ENCODE assay signal across 16 cellular contexts in genomic region chrX:71143508-71143907, GRCh38. TPM values are rescaled to one million over a fixed set of nuclear protein-coding genes. Genes with fewer than 3 reads are reported as not detected.
DNase-seq lines count a peak whose midpoint lies in the region; ATAC-seq and TF ChIP-seq lines count a peak whose summit lies in the region.
"Had no signal": no experiment of that assay in that cellular context is flagged by ENCODE, and none has a peak within 500 bp of the region (broad histone marks: within the 10 kb centered on the region; RNA-seq: fewer than 3 reads in every experiment).

No MANE protein-coding gene starts in this region.

- peaks cover 6% of the 10 kb centered on the region for H3K36me3 Mint-ChIP-seq in neural crest cell (ENCODE audit: low read depth)

- TF ChIP-seq CTCF in fibroblast of lung (conservative IDR thresholded peaks at IDR 0.05 in 1 of 2, IDR thresholded peaks at IDR 0.05 in 1 of 2; ENCODE audit: low read depth in 1 of 2, low read length in 2 of 2) (no peak), neural crest cell (conservative IDR thresholded peaks at IDR 0.05) (no peak), GM13977 (IDR thresholded peaks at IDR 0.05; ENCODE audit: extremely low read depth, insufficient read depth, missing control alignments) (no peak)

- no peak overlapping the region for H2AFZ ChIP-seq in fibroblast of lung (ENCODE audit: low read length)

- H4K20me1 ChIP-seq in fibroblast of lung (ENCODE audit: control insufficient read depth, extremely low read depth, insufficient read depth, low read length), result no peaks in the 10 kb centered on the region

- no peaks in the 10 kb centered on the region for H3K27me3 ChIP-seq in fibroblast of lung (ENCODE audit: control insufficient read depth, insufficient read depth, low read length)
- H3K27me3 ChIP-seq: cardiac muscle cell, foreskin keratinocyte had no signal

- H3K9ac ChIP-seq in fibroblast of lung (ENCODE audit: insufficient read depth, low read length), result no peak overlapping the region

- no peaks in the 10 kb centered on the region for H3K36me3 ChIP-seq in fibroblast of lung (ENCODE audit: control insufficient read depth, insufficient read depth, low read length)
- H3K36me3 ChIP-seq: cardiac muscle cell had no signal

- H3K4me2 ChIP-seq in fibroblast of lung (ENCODE audit: extremely low read depth, insufficient read depth, low read length), result no peak overlapping the region

- no peaks in the 10 kb centered on the region for H3K9me3 ChIP-seq in fibroblast of lung (ENCODE audit: control insufficient read depth, insufficient read depth, low read depth, low read length)

- no peaks in the 10 kb centered on the region for H3K79me2 ChIP-seq in fibroblast of lung (ENCODE audit: control insufficient read depth, insufficient read depth, low read length)

- no peaks in the 10 kb centered on the region for H3K9me3 Mint-ChIP-seq in neural crest cell
- H3K9me3 Mint-ChIP-seq: T-cell had no signal

- peak; percentile 39 for ATAC-seq in Right ventricle myocardium superior (ENCODE audit: poor library complexity)
- ATAC-seq in GM18520 (IDR thresholded peaks at IDR 0.05; ENCODE audit: unreplicated experiment), result no peak
- no peak for ATAC-seq in GM19023 (IDR thresholded peaks at IDR 0.05; ENCODE audit: unreplicated experiment)
- ATAC-seq: foreskin keratinocyte, T-cell had no signal

- DNase-seq in Right ventricle myocardium superior (peak; percentile 50), cardiac septum (ENCODE audit: low spot score) (no peak), fibroblast of lung (ENCODE audit: low read depth in 2 of 2) (peak; percentile 23 to 59), neural crest cell (ENCODE audit: low read depth, low spot score) (no peak), ureter (ENCODE audit: low spot score) (peak; percentile 55), GM13977 (ENCODE audit: low spot score) (no peak)
- DNase-seq: DMS79, foreskin keratinocyte, GOT3, NCI-H2171 treated with DMSO at 0.1 percent for 48 hours, T-cell had no signal

- intact Hi-C loops in Right ventricle myocardium superior (cut with DNase I) (no loop called here), cardiac septum (cut with DNase I) (no loop called here)

- in situ Hi-C loops in GM13977 (cut with MboI; ENCODE audit: low pct_unique_long_range_greater_than_20kb, low sequenced_read_pairs, unreplicated experiment), result no loop called here

- peaks cover 8% of the 10 kb centered on the region for H3K27me3 Mint-ChIP-seq in neural crest cell (ENCODE audit: low read depth)

- H3K27ac Mint-ChIP-seq in neural crest cell (ENCODE audit: unreplicated experiment), result no peak overlapping the region

- no peak overlapping the region for H3K27ac ChIP-seq in fibroblast of lung (ENCODE audit: insufficient read depth, low read length)
- H3K27ac ChIP-seq: cardiac muscle cell, foreskin keratinocyte had no signal

- H3K4me1 Mint-ChIP-seq in neural crest cell, result peaks cover 24% of the 10 kb centered on the region

- peaks cover 2% of the 10 kb centered on the region for H3K4me1 ChIP-seq in fibroblast of lung (ENCODE audit: control insufficient read depth, extremely low read depth, insufficient read depth, low read length)
- H3K4me1 ChIP-seq: foreskin keratinocyte had no signal

- H3K4me3 Mint-ChIP-seq in neural crest cell, result peak overlapping the region; percentile 93
- H3K4me3 Mint-ChIP-seq: T-cell had no signal

- H3K4me3 ChIP-seq in fibroblast of lung (replicated peaks in 1 of 4; ENCODE audit: control extremely low read depth in 1 of 4, insufficient read depth in 1 of 4, low read depth in 3 of 4, low read length in 4 of 4), result no peak overlapping the region
- H3K4me3 ChIP-seq: cardiac muscle cell had no signal

RNA-seq across cellular contexts. Expression of gene NLGN3, which starts 1.1 kb away (rescaled TPM):
- total RNA-seq in Right ventricle myocardium superior (0.38 TPM), cardiac septum (0.67 TPM), fibroblast of lung (0.51 and 0.83 TPM in 2 replicates), neural crest cell (29.5 and 31.5 TPM in 2 replicates), ureter (1.9 TPM)
- 0.41 and 0.71 TPM in 2 replicates for polyA plus RNA-seq in fibroblast of lung
- 0.44 and 0.63 TPM in 2 replicates for polyA plus RNA-seq in fibroblast of lung (2012)
- 0.43 and 1.9 TPM in 2 replicates for polyA minus RNA-seq in fibroblast of lung (ENCODE audit: low replicate concordance)
- total RNA-seq: foreskin keratinocyte had no signal

RNA-seq across cellular contexts. Expression of gene MED12, which starts 25.1 kb away (rescaled TPM):
- total RNA-seq in Right ventricle myocardium superior (18.3 TPM), cardiac septum (19.1 TPM), fibroblast of lung (17.5 and 33.2 TPM in 2 replicates), neural crest cell (72.5 and 76.3 TPM in 2 replicates), ureter (71.4 TPM)
- polyA plus RNA-seq in fibroblast of lung, result 6.4 and 7.2 TPM in 2 replicates
- 13.0 and 14.5 TPM in 2 replicates for polyA plus RNA-seq in fibroblast of lung (2012)
- 334 and 362 TPM in 2 replicates for polyA minus RNA-seq in fibroblast of lung (ENCODE audit: low replicate concordance)

RNA-seq across cellular contexts. Expression of gene IL2RG, which starts 32.1 kb away (rescaled TPM):
- total RNA-seq in Right ventricle myocardium superior (0.89 TPM), cardiac septum (2.3 TPM), fibroblast of lung (not detected in 2 replicates), neural crest cell (not detected in 2 replicates), ureter (5.6 TPM)
- polyA plus RNA-seq in fibroblast of lung, result not detected in 2 replicates
- polyA plus RNA-seq in fibroblast of lung (2012), result not detected in 2 replicates
- polyA minus RNA-seq in fibroblast of lung (ENCODE audit: low replicate concordance), result not detected in 2 replicates
- total RNA-seq: cardiac muscle cell had no signal
- polyA plus RNA-seq: cardiac muscle cell had no signal

RNA-seq across cellular contexts. Expression of gene CXorf65, which starts 37.0 kb away (rescaled TPM):
- total RNA-seq in Right ventricle myocardium superior (not detected), cardiac septum (not detected), fibroblast of lung (not detected in 2 replicates), neural crest cell (not detected in 2 replicates), ureter (not detected)
- polyA plus RNA-seq in fibroblast of lung, result not detected in 2 replicates
- polyA plus RNA-seq in fibroblast of lung (2012), result not detected in 2 replicates
- not detected in 2 replicates for polyA minus RNA-seq in fibroblast of lung (ENCODE audit: low replicate concordance)
- total RNA-seq: A673, cardiac muscle cell, foreskin keratinocyte had no signal
- polyA plus RNA-seq: cardiac muscle cell, foreskin keratinocyte, keratinocyte had no signal

RNA-seq across cellular contexts. Expression of gene FOXO4, which starts 47.9 kb away (rescaled TPM):
- total RNA-seq in Right ventricle myocardium superior (55.6 TPM), cardiac septum (37.4 TPM), fibroblast of lung (6.9 and 7.4 TPM in 2 replicates), neural crest cell (10.1 and 12.0 TPM in 2 replicates), ureter (18.9 TPM)
- polyA plus RNA-seq in fibroblast of lung, result 1.5 and 2.3 TPM in 2 replicates
- 3.2 and 6.8 TPM in 2 replicates for polyA plus RNA-seq in fibroblast of lung (2012)
- 5.3 and 11.1 TPM in 2 replicates for polyA minus RNA-seq in fibroblast of lung (ENCODE audit: low replicate concordance)

Comparison
In these comparisons a context has a peak if more than half of its experiments do, and no peak if none do; other contexts are left out.
1. DNase-seq: peak in Right ventricle myocardium superior (single experiment), fibroblast of lung (2 of 2) and ureter (single experiment); none in cardiac septum (single experiment), neural crest cell (single experiment) and GM13977 (single experiment).
2. RNA of gene NLGN3, which starts 1.1 kb away (total RNA-seq): 29.5 to 31.5 TPM in neural crest cell; 1.9 TPM in ureter (single experiment), 0.51 to 0.83 TPM in fibroblast of lung, 0.67 TPM in cardiac septum (single experiment) and 0.38 TPM in Right ventricle myocardium superior (single experiment); every median in the first group is over 10 times any median in the second.